ENCODE assay signal across 1 cellular context in the genomic region with DNA sequence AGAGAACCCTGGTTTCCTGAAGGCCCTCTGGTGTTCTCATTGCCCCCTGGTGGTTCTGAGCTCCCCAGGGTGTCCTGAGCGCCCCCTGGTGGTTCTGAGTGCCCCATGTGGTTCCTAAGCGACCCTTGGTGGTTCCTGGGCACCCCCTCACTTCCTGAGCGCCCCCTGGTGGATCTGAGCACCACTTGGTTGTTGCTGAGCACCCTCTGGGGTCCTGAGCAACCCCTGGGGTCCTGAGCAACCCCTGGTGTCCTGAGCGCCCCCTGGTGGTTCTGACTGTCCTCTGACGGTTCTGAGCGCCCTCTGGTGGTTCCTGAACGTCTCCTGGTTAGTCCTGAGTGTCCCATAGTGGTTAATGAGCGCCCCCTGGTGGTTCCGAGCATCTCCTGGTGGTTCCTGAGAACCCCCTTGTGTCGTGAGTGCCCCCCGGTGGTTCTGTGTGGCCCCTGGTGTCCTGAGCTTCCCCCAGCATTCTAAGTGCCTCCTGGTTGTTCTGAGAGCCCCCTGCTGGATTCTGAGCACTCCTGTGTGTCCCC.
TF ChIP-seq lines count a peak whose summit lies in the region.

No MANE protein-coding gene starts in this region.

TF ChIP-seq in H1, 55 proteins besides CTCF, POLR2A, EP300 and RAD21 (continued from another document):
- TF ChIP-seq, protein P1, sequence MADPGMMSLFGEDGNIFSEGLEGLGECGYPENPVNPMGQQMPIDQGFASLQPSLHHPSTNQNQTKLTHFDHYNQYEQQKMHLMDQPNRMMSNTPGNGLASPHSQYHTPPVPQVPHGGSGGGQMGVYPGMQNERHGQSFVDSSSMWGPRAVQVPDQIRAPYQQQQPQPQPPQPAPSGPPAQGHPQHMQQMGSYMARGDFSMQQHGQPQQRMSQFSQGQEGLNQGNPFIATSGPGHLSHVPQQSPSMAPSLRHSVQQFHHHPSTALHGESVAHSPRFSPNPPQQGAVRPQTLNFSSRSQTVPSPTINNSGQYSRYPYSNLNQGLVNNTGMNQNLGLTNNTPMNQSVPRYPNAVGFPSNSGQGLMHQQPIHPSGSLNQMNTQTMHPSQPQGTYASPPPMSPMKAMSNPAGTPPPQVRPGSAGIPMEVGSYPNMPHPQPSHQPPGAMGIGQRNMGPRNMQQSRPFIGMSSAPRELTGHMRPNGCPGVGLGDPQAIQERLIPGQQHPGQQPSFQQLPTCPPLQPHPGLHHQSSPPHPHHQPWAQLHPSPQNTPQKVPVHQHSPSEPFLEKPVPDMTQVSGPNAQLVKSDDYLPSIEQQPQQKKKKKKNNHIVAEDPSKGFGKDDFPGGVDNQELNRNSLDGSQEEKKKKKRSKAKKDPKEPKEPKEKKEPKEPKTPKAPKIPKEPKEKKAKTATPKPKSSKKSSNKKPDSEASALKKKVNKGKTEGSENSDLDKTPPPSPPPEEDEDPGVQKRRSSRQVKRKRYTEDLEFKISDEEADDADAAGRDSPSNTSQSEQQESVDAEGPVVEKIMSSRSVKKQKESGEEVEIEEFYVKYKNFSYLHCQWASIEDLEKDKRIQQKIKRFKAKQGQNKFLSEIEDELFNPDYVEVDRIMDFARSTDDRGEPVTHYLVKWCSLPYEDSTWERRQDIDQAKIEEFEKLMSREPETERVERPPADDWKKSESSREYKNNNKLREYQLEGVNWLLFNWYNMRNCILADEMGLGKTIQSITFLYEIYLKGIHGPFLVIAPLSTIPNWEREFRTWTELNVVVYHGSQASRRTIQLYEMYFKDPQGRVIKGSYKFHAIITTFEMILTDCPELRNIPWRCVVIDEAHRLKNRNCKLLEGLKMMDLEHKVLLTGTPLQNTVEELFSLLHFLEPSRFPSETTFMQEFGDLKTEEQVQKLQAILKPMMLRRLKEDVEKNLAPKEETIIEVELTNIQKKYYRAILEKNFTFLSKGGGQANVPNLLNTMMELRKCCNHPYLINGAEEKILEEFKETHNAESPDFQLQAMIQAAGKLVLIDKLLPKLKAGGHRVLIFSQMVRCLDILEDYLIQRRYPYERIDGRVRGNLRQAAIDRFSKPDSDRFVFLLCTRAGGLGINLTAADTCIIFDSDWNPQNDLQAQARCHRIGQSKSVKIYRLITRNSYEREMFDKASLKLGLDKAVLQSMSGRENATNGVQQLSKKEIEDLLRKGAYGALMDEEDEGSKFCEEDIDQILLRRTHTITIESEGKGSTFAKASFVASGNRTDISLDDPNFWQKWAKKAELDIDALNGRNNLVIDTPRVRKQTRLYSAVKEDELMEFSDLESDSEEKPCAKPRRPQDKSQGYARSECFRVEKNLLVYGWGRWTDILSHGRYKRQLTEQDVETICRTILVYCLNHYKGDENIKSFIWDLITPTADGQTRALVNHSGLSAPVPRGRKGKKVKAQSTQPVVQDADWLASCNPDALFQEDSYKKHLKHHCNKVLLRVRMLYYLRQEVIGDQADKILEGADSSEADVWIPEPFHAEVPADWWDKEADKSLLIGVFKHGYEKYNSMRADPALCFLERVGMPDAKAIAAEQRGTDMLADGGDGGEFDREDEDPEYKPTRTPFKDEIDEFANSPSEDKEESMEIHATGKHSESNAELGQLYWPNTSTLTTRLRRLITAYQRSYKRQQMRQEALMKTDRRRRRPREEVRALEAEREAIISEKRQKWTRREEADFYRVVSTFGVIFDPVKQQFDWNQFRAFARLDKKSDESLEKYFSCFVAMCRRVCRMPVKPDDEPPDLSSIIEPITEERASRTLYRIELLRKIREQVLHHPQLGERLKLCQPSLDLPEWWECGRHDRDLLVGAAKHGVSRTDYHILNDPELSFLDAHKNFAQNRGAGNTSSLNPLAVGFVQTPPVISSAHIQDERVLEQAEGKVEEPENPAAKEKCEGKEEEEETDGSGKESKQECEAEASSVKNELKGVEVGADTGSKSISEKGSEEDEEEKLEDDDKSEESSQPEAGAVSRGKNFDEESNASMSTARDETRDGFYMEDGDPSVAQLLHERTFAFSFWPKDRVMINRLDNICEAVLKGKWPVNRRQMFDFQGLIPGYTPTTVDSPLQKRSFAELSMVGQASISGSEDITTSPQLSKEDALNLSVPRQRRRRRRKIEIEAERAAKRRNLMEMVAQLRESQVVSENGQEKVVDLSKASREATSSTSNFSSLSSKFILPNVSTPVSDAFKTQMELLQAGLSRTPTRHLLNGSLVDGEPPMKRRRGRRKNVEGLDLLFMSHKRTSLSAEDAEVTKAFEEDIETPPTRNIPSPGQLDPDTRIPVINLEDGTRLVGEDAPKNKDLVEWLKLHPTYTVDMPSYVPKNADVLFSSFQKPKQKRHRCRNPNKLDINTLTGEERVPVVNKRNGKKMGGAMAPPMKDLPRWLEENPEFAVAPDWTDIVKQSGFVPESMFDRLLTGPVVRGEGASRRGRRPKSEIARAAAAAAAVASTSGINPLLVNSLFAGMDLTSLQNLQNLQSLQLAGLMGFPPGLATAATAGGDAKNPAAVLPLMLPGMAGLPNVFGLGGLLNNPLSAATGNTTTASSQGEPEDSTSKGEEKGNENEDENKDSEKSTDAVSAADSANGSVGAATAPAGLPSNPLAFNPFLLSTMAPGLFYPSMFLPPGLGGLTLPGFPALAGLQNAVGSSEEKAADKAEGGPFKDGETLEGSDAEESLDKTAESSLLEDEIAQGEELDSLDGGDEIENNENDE (IDR thresholded peaks at IDR 0.05; ENCODE audit: insufficient replicate concordance, low read length): no peak
- TF ChIP-seq POLR2AphosphoS5 (IDR thresholded peaks at IDR 0.05; ENCODE audit: low read depth, low read length) (no peak), USF2 (IDR thresholded peaks at IDR 0.05; ENCODE audit: low read length) (no peak), BACH1 (IDR thresholded peaks at IDR 0.05; ENCODE audit: low read length) (no peak), JUN (IDR thresholded peaks at IDR 0.05; ENCODE audit: low read depth, low read length) (no peak), TEAD4 (IDR thresholded peaks at IDR 0.05; ENCODE audit: low read depth, low read length) (no peak), GABPA (IDR thresholded peaks at IDR 0.05; ENCODE audit: borderline replicate concordance, insufficient read depth, low read length) (no peak), TBP (IDR thresholded peaks at IDR 0.05; ENCODE audit: low read depth, low read length) (no peak), RNF2 (IDR thresholded peaks at IDR 0.05; ENCODE audit: borderline replicate concordance, low read depth, low read length, missing control alignments, poor library complexity, severe bottlenecking) (no peak), BCL11A (IDR thresholded peaks at IDR 0.05; ENCODE audit: low read depth in 2 of 2, low read length in 2 of 2) (no peak), EGR1 (IDR thresholded peaks at IDR 0.05; ENCODE audit: borderline replicate concordance, low read depth, low read length) (no peak), GTF2F1 (IDR thresholded peaks at IDR 0.05; ENCODE audit: borderline replicate concordance, low read depth, low read length) (no peak), CHD2 (IDR thresholded peaks at IDR 0.05; ENCODE audit: low read length) (no peak), CBX5 (IDR thresholded peaks at IDR 0.05; ENCODE audit: low read depth, low read length) (no peak)
- TF ChIP-seq, protein P2, sequence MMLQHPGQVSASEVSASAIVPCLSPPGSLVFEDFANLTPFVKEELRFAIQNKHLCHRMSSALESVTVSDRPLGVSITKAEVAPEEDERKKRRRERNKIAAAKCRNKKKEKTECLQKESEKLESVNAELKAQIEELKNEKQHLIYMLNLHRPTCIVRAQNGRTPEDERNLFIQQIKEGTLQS (IDR thresholded peaks at IDR 0.05; ENCODE audit: insufficient read depth, low read depth, low read length): no peak
